Comparison of ENCODE assay signal across 1 cellular context in genomic region chr3:9947025-9947995, GRCh38.
TF ChIP-seq lines count a peak whose summit lies in the region.

No MANE protein-coding gene starts in this region.

TF ChIP-seq in HepG2, 621 proteins besides CTCF, POLR2A, EP300 and RAD21 (continued from another document and continues in another):
- TF ChIP-seq ZFP36L1 (CRISPR knock-in tag; IDR thresholded peaks at IDR 0.05) (no peak), ZNF670 (CRISPR knock-in tag; IDR thresholded peaks at IDR 0.05; ENCODE audit: borderline replicate concordance) (peak; percentile 72), ZFP90 (CRISPR knock-in tag; IDR thresholded peaks at IDR 0.05; ENCODE audit: borderline replicate concordance) (peak; percentile 75; the same call in 1 of the 2 replicates), POLR2AphosphoS2 (IDR thresholded peaks at IDR 0.05; ENCODE audit: low read depth, low read length) (no peak), GATA4 (IDR thresholded peaks at IDR 0.05; ENCODE audit: borderline replicate concordance, low read depth) (no peak), EHMT2 (IDR thresholded peaks at IDR 0.05; ENCODE audit: borderline replicate concordance, low read depth, low read length) (no peak), ZNF564 (CRISPR knock-in tag; IDR thresholded peaks at IDR 0.05) (peak; percentile 77; the same call in 1 of the 2 replicates), ZNF124 (CRISPR knock-in tag; IDR thresholded peaks at IDR 0.05) (no peak), ZNF543 (CRISPR knock-in tag; IDR thresholded peaks at IDR 0.05) (peak; percentile 28; the same call in 1 of the 2 replicates), DMTF1 (CRISPR knock-in tag; IDR thresholded peaks at IDR 0.05) (no peak), ATF7-NPFF (CRISPR knock-in tag; IDR thresholded peaks at IDR 0.05; ENCODE audit: low read depth) (peak; percentile 94), PAWR (CRISPR knock-in tag; IDR thresholded peaks at IDR 0.05; ENCODE audit: borderline replicate concordance) (no peak), HNRNPK (IDR thresholded peaks at IDR 0.05; ENCODE audit: low read depth, low read length, poor library complexity, severe bottlenecking) (no peak), AFF4 (CRISPR knock-in tag; IDR thresholded peaks at IDR 0.05) (no peak), ZNF207 (IDR thresholded peaks at IDR 0.05; ENCODE audit: borderline replicate concordance) (no peak), MYNN (CRISPR knock-in tag; IDR thresholded peaks at IDR 0.05; ENCODE audit: low read depth) (peak; percentile 50; the same call in 1 of the 2 replicates), GABPB1 (CRISPR knock-in tag; IDR thresholded peaks at IDR 0.05) (peak; percentile 67), ZBTB20 (CRISPR knock-in tag; IDR thresholded peaks at IDR 0.05; ENCODE audit: borderline replicate concordance, low read depth) (no peak), SOX13 (IDR thresholded peaks at IDR 0.05) (no peak), SOX13 (CRISPR knock-in tag; conservative IDR thresholded peaks at IDR 0.05 in 1 of 2, IDR thresholded peaks at IDR 0.05 in 1 of 2) (peak in 1 of 2 experiments; percentile 41; a peak in 1 of 4 replicates), CERS6 (CRISPR knock-in tag; IDR thresholded peaks at IDR 0.05) (0 out of 2 replicates have a peak, but pooled peaks have one; percentile 74), SNRNP70 (IDR thresholded peaks at IDR 0.05; ENCODE audit: low read depth, low read length) (no peak), ETS1 (CRISPR knock-in tag; IDR thresholded peaks at IDR 0.05) (no peak), ZFYVE20 (CRISPR knock-in tag; IDR thresholded peaks at IDR 0.05; ENCODE audit: borderline replicate concordance, low read depth) (no peak), SP5 (CRISPR knock-in tag; IDR thresholded peaks at IDR 0.05; ENCODE audit: borderline replicate concordance, low read depth) (peak; percentile 21; the same call in 1 of the 2 replicates), PAXIP1 (CRISPR knock-in tag; conservative IDR thresholded peaks at IDR 0.05) (peak; percentile 30; the same call in 1 of the 2 replicates), HOXD1 (CRISPR knock-in tag; IDR thresholded peaks at IDR 0.05) (peak; percentile 68; the same call in 1 of the 2 replicates), ZNF510 (CRISPR knock-in tag; IDR thresholded peaks at IDR 0.05; ENCODE audit: low read depth) (0 out of 2 replicates have a peak, but pooled peaks have one; percentile 34), HIVEP1 (CRISPR knock-in tag; IDR thresholded peaks at IDR 0.05) (peak; percentile 51; the same call in 1 of the 2 replicates), YEATS4 (CRISPR knock-in tag; IDR thresholded peaks at IDR 0.05; ENCODE audit: borderline replicate concordance) (peak; percentile 98), NONO (IDR thresholded peaks at IDR 0.05) (no peak), NONO (CRISPR knock-in tag; conservative IDR thresholded peaks at IDR 0.05) (peak; percentile 92), ZNF292 (CRISPR knock-in tag; IDR thresholded peaks at IDR 0.05; ENCODE audit: borderline replicate concordance, low read depth) (peak; percentile 71), BCL6 (CRISPR knock-in tag; IDR thresholded peaks at IDR 0.05) (no peak), ZNF205 (CRISPR knock-in tag; IDR thresholded peaks at IDR 0.05) (peak; percentile 49; the same call in 1 of the 2 replicates), PHF8 (CRISPR knock-in tag; IDR thresholded peaks at IDR 0.05) (peak; percentile 74; the same call in 1 of the 2 replicates), HMG20B (CRISPR knock-in tag; conservative IDR thresholded peaks at IDR 0.05) (no peak; the same call in 1 of the 2 replicates)
- TF ChIP-seq, protein P1, sequence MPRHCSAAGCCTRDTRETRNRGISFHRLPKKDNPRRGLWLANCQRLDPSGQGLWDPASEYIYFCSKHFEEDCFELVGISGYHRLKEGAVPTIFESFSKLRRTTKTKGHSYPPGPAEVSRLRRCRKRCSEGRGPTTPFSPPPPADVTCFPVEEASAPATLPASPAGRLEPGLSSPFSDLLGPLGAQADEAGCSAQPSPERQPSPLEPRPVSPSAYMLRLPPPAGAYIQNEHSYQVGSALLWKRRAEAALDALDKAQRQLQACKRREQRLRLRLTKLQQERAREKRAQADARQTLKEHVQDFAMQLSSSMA (CRISPR knock-in tag; IDR thresholded peaks at IDR 0.05) = no peak
- TF ChIP-seq, protein P2, sequence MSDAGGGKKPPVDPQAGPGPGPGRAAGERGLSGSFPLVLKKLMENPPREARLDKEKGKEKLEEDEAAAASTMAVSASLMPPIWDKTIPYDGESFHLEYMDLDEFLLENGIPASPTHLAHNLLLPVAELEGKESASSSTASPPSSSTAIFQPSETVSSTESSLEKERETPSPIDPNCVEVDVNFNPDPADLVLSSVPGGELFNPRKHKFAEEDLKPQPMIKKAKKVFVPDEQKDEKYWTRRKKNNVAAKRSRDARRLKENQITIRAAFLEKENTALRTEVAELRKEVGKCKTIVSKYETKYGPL (CRISPR knock-in tag; IDR thresholded peaks at IDR 0.05) = no peak
- TF ChIP-seq, protein P3, sequence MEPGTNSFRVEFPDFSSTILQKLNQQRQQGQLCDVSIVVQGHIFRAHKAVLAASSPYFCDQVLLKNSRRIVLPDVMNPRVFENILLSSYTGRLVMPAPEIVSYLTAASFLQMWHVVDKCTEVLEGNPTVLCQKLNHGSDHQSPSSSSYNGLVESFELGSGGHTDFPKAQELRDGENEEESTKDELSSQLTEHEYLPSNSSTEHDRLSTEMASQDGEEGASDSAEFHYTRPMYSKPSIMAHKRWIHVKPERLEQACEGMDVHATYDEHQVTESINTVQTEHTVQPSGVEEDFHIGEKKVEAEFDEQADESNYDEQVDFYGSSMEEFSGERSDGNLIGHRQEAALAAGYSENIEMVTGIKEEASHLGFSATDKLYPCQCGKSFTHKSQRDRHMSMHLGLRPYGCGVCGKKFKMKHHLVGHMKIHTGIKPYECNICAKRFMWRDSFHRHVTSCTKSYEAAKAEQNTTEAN (CRISPR knock-in tag; conservative IDR thresholded peaks at IDR 0.05) = peak; percentile 82
- TF ChIP-seq, protein P4, sequence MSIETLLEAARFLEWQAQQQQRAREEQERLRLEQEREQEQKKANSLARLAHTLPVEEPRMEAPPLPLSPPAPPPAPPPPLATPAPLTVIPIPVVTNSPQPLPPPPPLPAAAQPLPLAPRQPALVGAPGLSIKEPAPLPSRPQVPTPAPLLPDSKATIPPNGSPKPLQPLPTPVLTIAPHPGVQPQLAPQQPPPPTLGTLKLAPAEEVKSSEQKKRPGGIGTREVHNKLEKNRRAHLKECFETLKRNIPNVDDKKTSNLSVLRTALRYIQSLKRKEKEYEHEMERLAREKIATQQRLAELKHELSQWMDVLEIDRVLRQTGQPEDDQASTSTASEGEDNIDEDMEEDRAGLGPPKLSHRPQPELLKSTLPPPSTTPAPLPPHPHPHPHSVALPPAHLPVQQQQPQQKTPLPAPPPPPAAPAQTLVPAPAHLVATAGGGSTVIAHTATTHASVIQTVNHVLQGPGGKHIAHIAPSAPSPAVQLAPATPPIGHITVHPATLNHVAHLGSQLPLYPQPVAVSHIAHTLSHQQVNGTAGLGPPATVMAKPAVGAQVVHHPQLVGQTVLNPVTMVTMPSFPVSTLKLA (IDR thresholded peaks at IDR 0.05) = peak; percentile 67
- TF ChIP-seq, protein P5, sequence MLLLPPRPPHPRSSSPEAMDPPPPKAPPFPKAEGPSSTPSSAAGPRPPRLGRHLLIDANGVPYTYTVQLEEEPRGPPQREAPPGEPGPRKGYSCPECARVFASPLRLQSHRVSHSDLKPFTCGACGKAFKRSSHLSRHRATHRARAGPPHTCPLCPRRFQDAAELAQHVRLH (CRISPR knock-in tag; IDR thresholded peaks at IDR 0.05; ENCODE audit: borderline replicate concordance, low read depth) = 0 out of 2 replicates have a peak, but pooled peaks have one; percentile 21
